Comparison of ENCODE assay signal across 1 cellular context in the genomic region with DNA sequence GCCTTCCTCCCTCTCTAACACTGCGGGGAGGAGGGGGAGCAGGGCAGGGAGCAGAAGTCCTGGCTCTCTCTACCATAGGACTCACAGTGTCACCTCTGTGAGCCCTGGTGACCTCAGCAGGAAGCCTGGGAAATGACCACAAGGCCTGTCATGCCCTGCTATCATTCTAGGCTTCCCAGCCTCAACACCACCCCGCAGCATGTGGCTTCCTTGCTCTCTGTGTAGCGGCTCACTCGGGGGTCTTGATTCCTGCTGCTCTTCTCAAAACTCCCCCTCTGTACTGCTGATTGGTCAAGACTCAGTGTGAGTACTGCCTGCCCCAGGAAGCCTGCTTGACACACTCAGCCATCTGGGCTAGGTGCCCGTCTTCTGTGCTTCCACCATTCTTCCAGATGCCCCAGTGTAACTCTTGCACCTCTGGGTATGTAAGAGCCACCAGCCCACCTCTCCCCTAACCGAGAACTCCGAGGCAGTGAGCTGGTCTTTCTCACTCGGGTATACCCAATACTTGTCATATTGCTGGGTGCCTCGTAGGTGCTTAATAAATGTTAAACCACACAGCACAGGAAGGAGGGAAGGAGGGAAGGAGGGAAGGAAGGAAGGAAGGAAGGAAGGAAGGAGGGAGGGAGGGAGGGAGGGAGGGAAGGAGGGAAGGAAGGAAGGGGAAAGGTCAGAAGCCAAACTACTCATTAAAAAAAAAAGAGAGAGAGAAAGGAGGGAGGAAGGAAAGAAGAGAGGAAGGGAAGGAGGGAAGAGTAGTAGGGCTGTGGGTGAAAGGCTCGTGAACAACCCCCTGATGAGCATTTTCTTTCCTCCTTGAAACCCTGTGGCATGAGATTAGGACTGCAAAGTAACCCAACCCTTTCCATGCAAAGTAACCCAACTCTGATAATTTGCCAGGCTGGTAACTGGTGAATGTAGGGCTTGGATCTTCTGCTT.
TF ChIP-seq lines count a peak whose summit lies in the region.

No MANE protein-coding gene starts in this region.

TF ChIP-seq in endothelial cell of umbilical vein, 7 proteins besides CTCF, POLR2A, EP300 and RAD21 (continued from another document):
- TF ChIP-seq POLR2AphosphoS5 (IDR thresholded peaks at IDR 0.05; ENCODE audit: insufficient read depth, low read depth, low read length): peak; percentile 20
